In the genomic region with DNA sequence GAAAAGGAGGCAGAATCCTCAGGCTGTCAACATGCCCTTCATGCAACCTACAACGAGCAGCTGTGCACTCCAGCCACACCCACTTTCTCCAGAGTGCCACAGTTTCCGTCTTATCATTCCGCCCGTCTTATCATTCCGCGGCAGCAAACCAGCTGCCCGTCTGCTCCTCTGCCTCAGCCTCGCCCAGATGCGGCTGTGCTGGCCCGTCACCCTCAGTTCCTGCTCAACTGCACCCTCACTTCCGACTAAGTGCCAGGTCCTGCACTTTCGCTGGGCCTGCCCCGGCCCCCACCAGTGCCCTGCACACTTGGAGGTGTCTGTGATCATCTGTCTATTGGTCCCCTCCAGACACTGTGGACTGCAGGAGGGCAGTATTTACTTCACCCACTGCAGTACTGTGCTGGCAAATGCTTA, we compare ENCODE assay signal across 9 cellular contexts. TPM values are rescaled to one million over a fixed set of nuclear protein-coding genes. Genes with fewer than 3 reads are reported as not detected.
DNase-seq lines count a peak whose midpoint lies in the region; ATAC-seq, FAIRE-seq and TF ChIP-seq lines count a peak whose summit lies in the region.
"Had no signal": no experiment of that assay in that cellular context is flagged by ENCODE, and none has a peak within 500 bp of the region (broad histone marks: within the 10 kb centered on the region; RNA-seq: fewer than 3 reads in every experiment).

No MANE protein-coding gene starts in this region.

- FAIRE-seq in kidney (lab: Jason Lieb, UNC): no peak

- TF ChIP-seq CTCF in cardiac muscle cell (IDR thresholded peaks at IDR 0.05; ENCODE audit: low read depth, low read length) (no peak), kidney (IDR thresholded peaks at IDR 0.05; ENCODE audit: borderline replicate concordance, extremely low read depth, insufficient read depth) (no peak)

- ATAC-seq in Right ventricle myocardium inferior (peak; percentile 56), GM21576 (IDR thresholded peaks at IDR 0.05; ENCODE audit: unreplicated experiment) (no peak)

- H3K36me3 ChIP-seq in cardiac muscle cell: no peaks in the 10 kb centered on the region
- no peaks in the 10 kb centered on the region for H3K36me3 ChIP-seq in kidney (ENCODE audit: control insufficient read depth in 1 of 2, insufficient read depth in 2 of 2, low read length in 2 of 2)
- H3K36me3 ChIP-seq in HAP-1 (replicated peaks): no peaks in the 10 kb centered on the region
- H3K36me3 ChIP-seq: SJSA1 had no signal

- peak; percentile 79 for DNase-seq in Right ventricle myocardium inferior (ENCODE audit: missing footprints)
- no peak for DNase-seq in cardiac septum (ENCODE audit: low spot score)
- DNase-seq in activated CD8-positive, alpha-beta memory T cell treated with anti-CD3 and anti-CD28 coated beads, Interleukin-2, amount 50 U/mL, for 48 hours: peak; percentile 67
- peak; percentile 53 to 56 for DNase-seq in cardiac muscle cell (ENCODE audit: low read depth in 1 of 2, low spot score in 1 of 2)
- peak; percentile 17 to 18 for DNase-seq in stimulated activated CD4-positive, alpha-beta T cell treated with anti-CD3 and anti-CD28 coated beads, Interleukin-4, amount 100 ng/mL, for 4 hours
- DNase-seq in kidney: no peak
- DNase-seq in HAP-1 (ENCODE audit: low spot score in 2 of 2): no peak

- intact Hi-C loops in Right ventricle myocardium inferior (cut with DNase I) (no loop called here), cardiac septum (cut with DNase I) (no loop called here), kidney (cut with DNase I) (no loop called here)

- no peaks in the 10 kb centered on the region for H3K27me3 ChIP-seq in cardiac muscle cell
- H3K27me3 ChIP-seq in HAP-1 (ENCODE audit: low read depth): no peaks in the 10 kb centered on the region
- H3K27me3 ChIP-seq: SJSA1 had no signal

- no peak overlapping the region for H3K4me3 ChIP-seq in cardiac muscle cell
- H3K4me3 ChIP-seq in kidney (ENCODE audit: low read length in 2 of 2): no peak overlapping the region
- H3K4me3 ChIP-seq in HAP-1: no peak overlapping the region
- H3K4me3 ChIP-seq: SJSA1 had no signal

- peaks cover 19% of the 10 kb centered on the region for H3K4me1 ChIP-seq in cardiac muscle cell (ENCODE audit: low read depth)
- peaks cover 11 to 16% of the 10 kb centered on the region in 2 donors for H3K4me1 ChIP-seq in kidney (ENCODE audit: control insufficient read depth in 1 of 2, insufficient read depth in 1 of 2, low read depth in 1 of 2, low read length in 2 of 2)
- no peaks in the 10 kb centered on the region for H3K4me1 ChIP-seq in HAP-1

- in situ Hi-C loops in HAP-1 (cut with MboI; ENCODE audit: low sequenced_read_pairs): no loop called here

- H3K27ac ChIP-seq in cardiac muscle cell (peak overlapping the region; percentile 76), kidney (ENCODE audit: low read depth in 2 of 2, low read length in 2 of 2) (peak overlapping the region in 1 of 2 donors; percentile 36)
- H3K27ac ChIP-seq: SJSA1 had no signal

- no peak overlapping the region for H3K9ac ChIP-seq in kidney (ENCODE audit: low read length in 2 of 2)

- H3K9me3 ChIP-seq in cardiac muscle cell (ENCODE audit: low read depth) (no peaks in the 10 kb centered on the region), kidney (ENCODE audit: control insufficient read depth in 1 of 2, low read length in 2 of 2) (no peaks in the 10 kb centered on the region), HAP-1 (no peaks in the 10 kb centered on the region)
- H3K9me3 ChIP-seq: SJSA1 had no signal

RNA-seq across cellular contexts. Expression of a gene that starts 43.7 kb away (rescaled TPM):
- total RNA-seq in Right ventricle myocardium inferior: 85.7 TPM
- 126 TPM for total RNA-seq in cardiac septum
- total RNA-seq in cardiac muscle cell: 48.7 and 76.9 TPM in 2 replicates
- 26.6 and 27.3 TPM in 2 replicates for polyA plus RNA-seq in cardiac muscle cell
- total RNA-seq in kidney: 99.4 TPM
- polyA plus RNA-seq in kidney (ENCODE audit: insufficient read depth, low read depth, low replicate concordance): 5.0 TPM

Comparison
In these comparisons a context has a peak if more than half of its experiments do, and no peak if none do; other contexts are left out.
1. DNase-seq: peak in Right ventricle myocardium inferior (single experiment), activated CD8-positive, alpha-beta memory T cell treated with anti-CD3 and anti-CD28 coated beads, Interleukin-2, amount 50 U/mL, for 48 hours (single experiment), cardiac muscle cell (2 of 2) and stimulated activated CD4-positive, alpha-beta T cell treated with anti-CD3 and anti-CD28 coated beads, Interleukin-4, amount 100 ng/mL, for 4 hours (2 of 2); none in cardiac septum (single experiment), kidney (single experiment) and HAP-1 (0 of 2).